Comparison of ENCODE assay signal across 8 cellular contexts in genomic region chrX:65034292-65034640, GRCh38. TPM values are rescaled to one million over a fixed set of nuclear protein-coding genes. Genes with fewer than 3 reads are reported as not detected.
DNase-seq lines count a peak whose midpoint lies in the region; ATAC-seq and TF ChIP-seq lines count a peak whose summit lies in the region.

No MANE protein-coding gene starts in this region.

- intact Hi-C loops in gastrocnemius medialis (cut with DNase I; ENCODE audit: low total_unique reads), result no loop called here

- TF ChIP-seq POLR2A in gastrocnemius medialis (IDR thresholded peaks at IDR 0.05), result no peak

- peak overlapping the region; percentile 42; the same call in 1 of the 2 replicates for H3K4me3 ChIP-seq in GM08714 (ENCODE audit: low read length)
- peak overlapping the region; percentile 31 for H3K4me3 ChIP-seq in SJCRH30
- H3K4me3 ChIP-seq in gastrocnemius medialis, result peak overlapping the region; percentile 36 to 53 (median 36)

- H3K27ac ChIP-seq in SJCRH30, result no peak overlapping the region
- no peak overlapping the region for H3K27ac ChIP-seq in gastrocnemius medialis

- DNase-seq in SJCRH30 (no peak), globus pallidus (ENCODE audit: low spot score) (peak; percentile 1), gastrocnemius medialis (no peak), NCI-H1436 treated with DMSO at 0.1 percent for 48 hours (lab: John Stamatoyannopoulos, UW) (no peak), OCI-M2 (lab: John Stamatoyannopoulos, UW; ENCODE audit: unreplicated experiment) (no peak)

- H3K4me1 ChIP-seq in SJCRH30 (no peaks in the 10 kb centered on the region), gastrocnemius medialis (no peaks in the 10 kb centered on the region)

- no peak for TF ChIP-seq CTCF in gastrocnemius medialis (IDR thresholded peaks at IDR 0.05 in 4 of 5, conservative IDR thresholded peaks at IDR 0.05 in 1 of 5)

- in situ Hi-C loops in gastrocnemius medialis (cut with MboI; ENCODE audit: low sequenced_read_pairs in 4 of 4), result no loop called here

- H3K27me3 ChIP-seq in SJCRH30 (no peaks in the 10 kb centered on the region), gastrocnemius medialis (peaks cover 0 to 7% (median 7%) of the 10 kb centered on the region in 3 donors)

- ATAC-seq in gastrocnemius medialis, result no peak
- ATAC-seq in GM19455 (IDR thresholded peaks at IDR 0.05; ENCODE audit: unreplicated experiment), result no peak
- ATAC-seq in GM18858 (IDR thresholded peaks at IDR 0.05; ENCODE audit: unreplicated experiment), result no peak

- no peaks in the 10 kb centered on the region for H3K36me3 ChIP-seq in SJCRH30
- H3K36me3 ChIP-seq in gastrocnemius medialis, result no peaks in the 10 kb centered on the region

- H3K9me3 ChIP-seq in SJCRH30 (replicated peaks) (no peaks in the 10 kb centered on the region), gastrocnemius medialis (no peaks in the 10 kb centered on the region)

RNA-seq across cellular contexts. Expression of gene ZC3H12B, which starts 0.4 kb away (rescaled TPM):
- 0.03 TPM in 1 of 2 replicates, not detected in the other for total RNA-seq in SJCRH30 (2014; rRNA removed; shearing (Covaris generic))
- total RNA-seq in gastrocnemius medialis, result under 1 TPM; 0.10 to 0.19 (median 0.14) TPM

RNA-seq across cellular contexts. Expression of gene ZC4H2, which starts 58.0 kb away (rescaled TPM):
- 25.1 and 26.9 TPM in 2 replicates for total RNA-seq in SJCRH30 (2014; rRNA removed; shearing (Covaris generic))
- total RNA-seq in gastrocnemius medialis, result 1 to 10 TPM in 3 of 4 donors, under 1 TPM in 1; 0.70 to 3.9 (median 2.7) TPM
